Comparison of ENCODE assay signal across 8 cellular contexts in the genomic region with DNA sequence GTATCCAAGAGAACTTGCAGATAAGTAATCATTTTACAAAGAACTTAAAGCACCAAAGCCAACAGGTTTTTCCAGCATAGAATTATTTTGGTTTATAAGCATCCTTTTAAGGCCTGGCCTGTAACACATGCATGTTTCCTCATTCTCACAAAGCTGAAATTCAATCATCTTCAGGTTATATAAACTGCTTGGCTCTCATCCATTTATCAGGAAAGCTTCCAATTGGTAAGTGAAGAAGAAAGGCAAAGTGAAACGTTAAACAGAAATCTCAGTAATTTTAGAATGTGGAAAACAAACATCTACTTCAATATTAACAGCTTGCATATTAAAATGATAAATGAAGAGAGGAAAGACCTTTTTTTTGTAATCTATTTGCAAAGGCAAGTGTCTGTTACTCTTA. TPM values are rescaled to one million over a fixed set of nuclear protein-coding genes. Genes with fewer than 3 reads are reported as not detected.
A peak's percentile ranks its signal among the peaks of the same experiment; 100 is the strongest.
DNase-seq lines count a peak whose midpoint lies in the region; ATAC-seq and TF ChIP-seq lines count a peak whose summit lies in the region.

No MANE protein-coding gene starts in this region.

- no peaks in the 10 kb centered on the region for H3K27me3 ChIP-seq in CD4-positive, CD25-positive, alpha-beta regulatory T cell (ENCODE audit: control insufficient read depth, insufficient read depth, low read length)
- H3K27me3 ChIP-seq in neural cell (ENCODE audit: insufficient read depth, low read depth, low read length), result no peaks in the 10 kb centered on the region

- peak overlapping the region; percentile 96 for H3K4me2 ChIP-seq in neural cell (ENCODE audit: low read length)

- no peaks in the 10 kb centered on the region for H3K27me3 Mint-ChIP-seq in CD4-positive, CD25-positive, alpha-beta regulatory T cell

- no peaks in the 10 kb centered on the region for H3F3A ChIP-seq in neural cell (ENCODE audit: insufficient read depth, low read length, poor library complexity, severe bottlenecking)

- H3K4me1 ChIP-seq in CD4-positive, CD25-positive, alpha-beta regulatory T cell (ENCODE audit: control insufficient read depth, insufficient read depth, low read length, poor library complexity, severe bottlenecking), result peaks cover 29% of the 10 kb centered on the region

- peaks cover 16% of the 10 kb centered on the region for H3K36me3 ChIP-seq in CD4-positive, CD25-positive, alpha-beta regulatory T cell (ENCODE audit: control insufficient read depth, insufficient read depth, low read length)
- peaks cover 6% of the 10 kb centered on the region for H3K36me3 ChIP-seq in neural cell (ENCODE audit: insufficient read depth, low read length)

- TF ChIP-seq RAD21 in neural cell (conservative IDR thresholded peaks at IDR 0.05), result no peak

- H3K27ac ChIP-seq in CD4-positive, CD25-positive, alpha-beta regulatory T cell (ENCODE audit: insufficient read depth, low read length, poor library complexity, severe bottlenecking), result peak overlapping the region; percentile 99
- no peak overlapping the region for H3K27ac ChIP-seq in neural cell (ENCODE audit: low read length)

- H3K4me1 Mint-ChIP-seq in CD4-positive, CD25-positive, alpha-beta regulatory T cell, result peaks cover 39 to 67% (median 56%) of the 10 kb centered on the region in 4 donors

- H3K36me3 Mint-ChIP-seq in CD4-positive, CD25-positive, alpha-beta regulatory T cell, result peaks cover 15% of the 10 kb centered on the region

- no peak for DNase-seq in CD4-positive, CD25-positive, alpha-beta regulatory T cell
- DNase-seq in M059J (ENCODE audit: low read depth), result peak; percentile 38
- DNase-seq in choroid plexus epithelial cell (ENCODE audit: low read depth), result peak; percentile 60
- no peak for DNase-seq in NCI-H1694 treated with DMSO at 0.1 percent for 48 hours (lab: John Stamatoyannopoulos, UW)
- DNase-seq in GM19240 (ENCODE audit: insufficient read length, low spot score), result no peak
- no peak for DNase-seq in A172 (ENCODE audit: low spot score)

- H4K20me1 ChIP-seq in neural cell (ENCODE audit: insufficient read depth), result no peaks in the 10 kb centered on the region

- peaks cover 54% of the 10 kb centered on the region for H3K79me2 ChIP-seq in neural cell (replicated peaks; ENCODE audit: insufficient read depth, low read length)

- peak overlapping the region; percentile 94 for H3K4me3 ChIP-seq in CD4-positive, CD25-positive, alpha-beta regulatory T cell (ENCODE audit: low read depth, low read length)
- H3K4me3 ChIP-seq in choroid plexus epithelial cell (ENCODE audit: low read depth, low read length), result peak overlapping the region; percentile 90
- H3K4me3 ChIP-seq in neural cell (ENCODE audit: low read length), result peak overlapping the region; percentile 94

- H3K27ac Mint-ChIP-seq in CD4-positive, CD25-positive, alpha-beta regulatory T cell, result peak overlapping the region in 2 of 3 donors; percentile 76 to 99

- ATAC-seq in CD4-positive, CD25-positive, alpha-beta regulatory T cell (ENCODE audit: low read depth in 2 of 2), result no peak
- no peak for ATAC-seq in GM18511 (IDR thresholded peaks at IDR 0.05; ENCODE audit: unreplicated experiment)

- H3K9me3 Mint-ChIP-seq in CD4-positive, CD25-positive, alpha-beta regulatory T cell, result no peaks in the 10 kb centered on the region

- TF ChIP-seq EP300 in neural cell (conservative IDR thresholded peaks at IDR 0.05; ENCODE audit: poor library complexity, severe bottlenecking), result no peak

- no peak for TF ChIP-seq CTCF in choroid plexus epithelial cell (conservative IDR thresholded peaks at IDR 0.05; ENCODE audit: low read depth, low read length)
- TF ChIP-seq CTCF in neural cell (IDR thresholded peaks at IDR 0.05; ENCODE audit: poor library complexity, severe bottlenecking), result no peak

- H3K4me3 Mint-ChIP-seq in CD4-positive, CD25-positive, alpha-beta regulatory T cell, result peak overlapping the region; percentile 93 to 98 (median 94)

- no peak overlapping the region for H2AFZ ChIP-seq in neural cell (ENCODE audit: low read depth, low read length)

- H3K9ac ChIP-seq in neural cell (ENCODE audit: low read length), result peak overlapping the region; percentile 96

- no peaks in the 10 kb centered on the region for H3K9me3 ChIP-seq in CD4-positive, CD25-positive, alpha-beta regulatory T cell (ENCODE audit: control insufficient read depth in 2 of 2, low read length in 2 of 2)
- no peaks in the 10 kb centered on the region for H3K9me3 ChIP-seq in neural cell (ENCODE audit: low read length)

- no peaks in the 10 kb centered on the region for H3K9me2 ChIP-seq in neural cell (ENCODE audit: insufficient read depth, low read length)

TF ChIP-seq in neural cell, 6 proteins besides CTCF, POLR2A, EP300 and RAD21:
- TF ChIP-seq MXI1 (conservative IDR thresholded peaks at IDR 0.05; ENCODE audit: poor library complexity, severe bottlenecking), result no peak
- TF ChIP-seq, protein P1, sequence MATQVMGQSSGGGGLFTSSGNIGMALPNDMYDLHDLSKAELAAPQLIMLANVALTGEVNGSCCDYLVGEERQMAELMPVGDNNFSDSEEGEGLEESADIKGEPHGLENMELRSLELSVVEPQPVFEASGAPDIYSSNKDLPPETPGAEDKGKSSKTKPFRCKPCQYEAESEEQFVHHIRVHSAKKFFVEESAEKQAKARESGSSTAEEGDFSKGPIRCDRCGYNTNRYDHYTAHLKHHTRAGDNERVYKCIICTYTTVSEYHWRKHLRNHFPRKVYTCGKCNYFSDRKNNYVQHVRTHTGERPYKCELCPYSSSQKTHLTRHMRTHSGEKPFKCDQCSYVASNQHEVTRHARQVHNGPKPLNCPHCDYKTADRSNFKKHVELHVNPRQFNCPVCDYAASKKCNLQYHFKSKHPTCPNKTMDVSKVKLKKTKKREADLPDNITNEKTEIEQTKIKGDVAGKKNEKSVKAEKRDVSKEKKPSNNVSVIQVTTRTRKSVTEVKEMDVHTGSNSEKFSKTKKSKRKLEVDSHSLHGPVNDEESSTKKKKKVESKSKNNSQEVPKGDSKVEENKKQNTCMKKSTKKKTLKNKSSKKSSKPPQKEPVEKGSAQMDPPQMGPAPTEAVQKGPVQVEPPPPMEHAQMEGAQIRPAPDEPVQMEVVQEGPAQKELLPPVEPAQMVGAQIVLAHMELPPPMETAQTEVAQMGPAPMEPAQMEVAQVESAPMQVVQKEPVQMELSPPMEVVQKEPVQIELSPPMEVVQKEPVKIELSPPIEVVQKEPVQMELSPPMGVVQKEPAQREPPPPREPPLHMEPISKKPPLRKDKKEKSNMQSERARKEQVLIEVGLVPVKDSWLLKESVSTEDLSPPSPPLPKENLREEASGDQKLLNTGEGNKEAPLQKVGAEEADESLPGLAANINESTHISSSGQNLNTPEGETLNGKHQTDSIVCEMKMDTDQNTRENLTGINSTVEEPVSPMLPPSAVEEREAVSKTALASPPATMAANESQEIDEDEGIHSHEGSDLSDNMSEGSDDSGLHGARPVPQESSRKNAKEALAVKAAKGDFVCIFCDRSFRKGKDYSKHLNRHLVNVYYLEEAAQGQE (IDR thresholded peaks at IDR 0.05; ENCODE audit: borderline replicate concordance), result no peak
- no peak for TF ChIP-seq POLR2AphosphoS5 (IDR thresholded peaks at IDR 0.05)
- no peak for TF ChIP-seq EZH2 (IDR thresholded peaks at IDR 0.05; ENCODE audit: borderline replicate concordance, insufficient read depth, low read length, poor library complexity, severe bottlenecking)
- TF ChIP-seq SMC3 (conservative IDR thresholded peaks at IDR 0.05; ENCODE audit: poor library complexity), result no peak
- TF ChIP-seq TAF1 (IDR thresholded peaks at IDR 0.05; ENCODE audit: low read depth), result no peak
TF ChIP-seq in neural cell: peak in this region for 0.

RNA-seq across cellular contexts. Expression of a gene that starts 1.6 kb away (rescaled TPM):
- 104 TPM for total RNA-seq in CD4-positive, CD25-positive, alpha-beta regulatory T cell
- polyA plus RNA-seq in CD4-positive, CD25-positive, alpha-beta regulatory T cell, result 100 to 1,000 TPM; 133 to 160 (median 147) TPM
- total RNA-seq in M059J (2014; rRNA removed; shearing (Covaris generic)), result 278 and 294 TPM in 2 replicates
- 106 and 120 TPM in 2 replicates for polyA plus RNA-seq in neural cell
- polyA minus RNA-seq in neural cell, result 126 and 144 TPM in 2 replicates
- 127 and 186 TPM in 2 replicates for total RNA-seq in A172 (2014; rRNA removed; shearing (Covaris generic))

RNA-seq across cellular contexts. Expression of a gene that starts 1.9 kb away (rescaled TPM):
- 94.4 TPM for total RNA-seq in CD4-positive, CD25-positive, alpha-beta regulatory T cell
- 10 to 100 TPM; 34.1 to 56.2 (median 45.2) TPM for polyA plus RNA-seq in CD4-positive, CD25-positive, alpha-beta regulatory T cell
- total RNA-seq in M059J (2014; rRNA removed; shearing (Covaris generic)), result 227 and 268 TPM in 2 replicates
- 67.9 and 82.6 TPM in 2 replicates for polyA plus RNA-seq in neural cell
- polyA minus RNA-seq in neural cell, result 104 and 118 TPM in 2 replicates
- 127 TPM in 2 replicates for total RNA-seq in A172 (2014; rRNA removed; shearing (Covaris generic))

RNA-seq across cellular contexts. Expression of a gene that starts 58.4 kb away (rescaled TPM):
- total RNA-seq in CD4-positive, CD25-positive, alpha-beta regulatory T cell, result 102 TPM
- polyA plus RNA-seq in CD4-positive, CD25-positive, alpha-beta regulatory T cell, result 100 to 1,000 TPM; 301 to 418 (median 321) TPM
- total RNA-seq in M059J (2014; rRNA removed; shearing (Covaris generic)), result 243 and 244 TPM in 2 replicates
- 249 and 268 TPM in 2 replicates for polyA plus RNA-seq in neural cell
- 125 and 171 TPM in 2 replicates for polyA minus RNA-seq in neural cell
- 171 and 237 TPM in 2 replicates for total RNA-seq in A172 (2014; rRNA removed; shearing (Covaris generic))

Comparison
In these comparisons a context has a peak if more than half of its experiments do, and no peak if none do; other contexts are left out.
1. DNase-seq: peak in M059J (single experiment) and choroid plexus epithelial cell (single experiment); none in CD4-positive, CD25-positive, alpha-beta regulatory T cell (0 of 3), NCI-H1694 treated with DMSO at 0.1 percent for 48 hours (single experiment), GM19240 (single experiment) and A172 (single experiment).
2. Peak in every context shown above with its lines, with median percentiles within 50 percentile points of each other: H3K4me3 ChIP-seq.